Comparison of ENCODE assay signal across 36 cellular contexts in genomic region chr1:43519287-43519686, GRCh38.
"Had no signal": no experiment of that assay in that cellular context is flagged by ENCODE, and none has a peak within 500 bp of the region (broad histone marks: within the 10 kb centered on the region; RNA-seq: fewer than 3 reads in every experiment).

No MANE protein-coding gene starts in this region.

- H3K4me1 ChIP-seq: Peyer's patch had no signal

- H3K4me3 Mint-ChIP-seq: activated CD4-positive, alpha-beta memory T cell treated with anti-CD3 and anti-CD28 coated beads, Interleukin-2, amount 10 ng/mL, durations not matched to agents 7 days and 5 days; activated CD8-positive, alpha-beta memory T cell treated with anti-CD3 and anti-CD28 coated beads, Interleukin-2, amount 10 ng/mL, durations not matched to agents 7 days and 5 days; activated naive CD8-positive, alpha-beta T cell treated with anti-CD3 and anti-CD28 coated beads for 36 hours had no signal

- H3K27me3 ChIP-seq: Peyer's patch had no signal

- H3K36me3 ChIP-seq: Peyer's patch, WERI-Rb-1 had no signal

- H3K36me3 Mint-ChIP-seq: activated CD8-positive, alpha-beta memory T cell treated with anti-CD3 and anti-CD28 coated beads, Interleukin-2, amount 10 ng/mL, durations not matched to agents 7 days and 5 days; activated naive CD8-positive, alpha-beta T cell treated with anti-CD3 and anti-CD28 coated beads for 36 hours had no signal

- H3K4me1 Mint-ChIP-seq: activated CD4-positive, alpha-beta memory T cell treated with anti-CD3 and anti-CD28 coated beads, Interleukin-2, amount 10 ng/mL, durations not matched to agents 7 days and 5 days; activated CD8-positive, alpha-beta memory T cell treated with anti-CD3 and anti-CD28 coated beads, Interleukin-2, amount 10 ng/mL, durations not matched to agents 7 days and 5 days; activated naive CD8-positive, alpha-beta T cell treated with anti-CD3 and anti-CD28 coated beads for 36 hours had no signal

- H3K9me3 ChIP-seq: Peyer's patch had no signal

- DNase-seq: activated CD4-positive, alpha-beta memory T cell treated with anti-CD3 and anti-CD28 coated beads, Interleukin-2, amount 10 ng/mL, durations not matched to agents 7 days and 5 days; activated CD4-positive, alpha-beta T cell treated with anti-CD3 and anti-CD28 coated beads for 1 hour; activated CD4-positive, alpha-beta T cell treated with anti-CD3 and anti-CD28 coated beads for 48 hours; activated CD4-positive, CD25-positive, alpha-beta regulatory T cell; activated CD8-positive, alpha-beta memory T cell treated with anti-CD3 and anti-CD28 coated beads for 24 hours; activated CD8-positive, alpha-beta memory T cell treated with anti-CD3 and anti-CD28 coated beads, Interleukin-2, amount 10 ng/mL, durations not matched to agents 7 days and 5 days; activated CD8-positive, alpha-beta memory T cell treated with anti-CD3 and anti-CD28 coated beads, Interleukin-2, amount 50 U/mL, for 48 hours; activated effector memory CD4-positive, alpha-beta T cell treated with Interleukin-2 at 50 U/mL for 16 hours; activated naive CD4-positive, alpha-beta T cell; activated naive CD4-positive, alpha-beta T cell treated with anti-CD3 and anti-CD28 coated beads, Interleukin-2, amount 50 U/mL, for 16 hours; activated naive CD8-positive, alpha-beta T cell treated with anti-CD3 and anti-CD28 coated beads for 36 hours; activated T-cell treated with anti-CD3 and anti-CD28 coated beads, Interleukin-2, amount 50 U/mL, for 48 hours; amniotic stem cell; aorta; caudate nucleus; Karpas-422; KBM-7; NCI-H1105; NCI-H1417 treated with DMSO at 0.1 percent for 48 hours; NCI-H187 treated with DMSO at 0.1 percent for 48 hours; NCI-H2081; NCI-H2171 treated with DMSO at 0.1 percent for 48 hours; NCI-H2227 treated with DMSO at 0.1 percent for 48 hours; NCI-H446; NCI-H510A treated with DMSO at 0.1 percent for 48 hours; NCI-H526 treated with DMSO at 0.1 percent for 48 hours; NCI-H774; PC-3; Right ventricle myocardium superior; SW 1271; T-helper 1 cell; T-helper 2 cell; T-helper 9 cell; WERI-Rb-1 had no signal

- H3K27ac ChIP-seq: Peyer's patch, RWPE1 had no signal

- ATAC-seq: activated CD8-positive, alpha-beta memory T cell treated with anti-CD3 and anti-CD28 coated beads, Interleukin-2, amount 10 ng/mL, durations not matched to agents 7 days and 5 days; PC-3 had no signal

- H3K9me3 Mint-ChIP-seq: activated CD4-positive, alpha-beta memory T cell treated with anti-CD3 and anti-CD28 coated beads, Interleukin-2, amount 10 ng/mL, durations not matched to agents 7 days and 5 days; activated naive CD8-positive, alpha-beta T cell treated with anti-CD3 and anti-CD28 coated beads for 36 hours had no signal

- H3K4me3 ChIP-seq: Peyer's patch had no signal

- H3K27ac Mint-ChIP-seq: activated CD4-positive, alpha-beta memory T cell treated with anti-CD3 and anti-CD28 coated beads, Interleukin-2, amount 10 ng/mL, durations not matched to agents 7 days and 5 days; activated CD8-positive, alpha-beta memory T cell treated with anti-CD3 and anti-CD28 coated beads, Interleukin-2, amount 10 ng/mL, durations not matched to agents 7 days and 5 days; activated naive CD8-positive, alpha-beta T cell treated with anti-CD3 and anti-CD28 coated beads for 36 hours had no signal
